ENCODE assay signal across 21 cellular contexts in genomic region chr9:97617939-97618416, GRCh38. TPM values are rescaled to one million over a fixed set of nuclear protein-coding genes. Genes with fewer than 3 reads are reported as not detected.
A peak's percentile ranks its signal among the peaks of the same experiment; 100 is the strongest.
DNase-seq lines count a peak whose midpoint lies in the region; ATAC-seq and TF ChIP-seq lines count a peak whose summit lies in the region.
"Had no signal": no experiment of that assay in that cellular context is flagged by ENCODE, and none has a peak within 500 bp of the region (broad histone marks: within the 10 kb centered on the region; RNA-seq: fewer than 3 reads in every experiment).

No MANE protein-coding gene starts in this region.

- no peaks in the 10 kb centered on the region for H3K79me2 ChIP-seq in SK-N-SH (ENCODE audit: insufficient read depth)
- H3K79me2 ChIP-seq: hepatocyte, parathyroid adenoma had no signal

- no peak for TF ChIP-seq RAD21 in SK-N-SH (IDR thresholded peaks at IDR 0.05; ENCODE audit: low read length)

- CTCF ChIA-PET in SK-N-SH (lab: Yijun Ruan, JAX) = interaction anchor here (1.2 to 28.6 kb wide), 5 partner anchors 15 to 156 kb away, joined by 3 to 677 read pairs (median 5); partner anchors contain the start of genes NCBP1 and TSTD2

- H3K4me2 ChIP-seq in SK-N-SH = no peak overlapping the region
- H3K4me2 ChIP-seq: hepatocyte, smooth muscle cell had no signal

- H3K9me3 Mint-ChIP-seq in activated T-helper 17 cell treated with anti-CD3 and anti-CD28 coated beads, Interleukin-2, amount 50 U/mL, for 72 hours = no peaks in the 10 kb centered on the region
- H3K9me3 Mint-ChIP-seq in chondrocyte (ENCODE audit: low read depth) = no peaks in the 10 kb centered on the region
- H3K9me3 Mint-ChIP-seq: activated CD4-positive, alpha-beta memory T cell treated with anti-CD3 and anti-CD28 coated beads, Interleukin-2, amount 10 ng/mL, durations not matched to agents 7 days and 5 days had no signal

- H3K27ac ChIP-seq in SK-N-SH (ENCODE audit: low read depth in 2 of 2, low read length in 1 of 2) = no peak overlapping the region
- H3K27ac ChIP-seq: hepatocyte, HL-60, parathyroid adenoma had no signal

- H3K4me3 ChIP-seq in SK-N-SH (ENCODE audit: low read depth in 2 of 2, low read length in 1 of 2) = no peak overlapping the region
- H3K4me3 ChIP-seq: hepatocyte, smooth muscle cell had no signal

- H3K4me1 Mint-ChIP-seq in activated T-helper 17 cell treated with anti-CD3 and anti-CD28 coated beads, Interleukin-2, amount 50 U/mL, for 72 hours = peaks cover 19% of the 10 kb centered on the region
- peaks cover 2% of the 10 kb centered on the region for H3K4me1 Mint-ChIP-seq in chondrocyte (ENCODE audit: low read depth)

- peaks cover 9% of the 10 kb centered on the region; the same call in 1 of the 2 replicates for H4K20me1 ChIP-seq in SK-N-SH (ENCODE audit: insufficient read depth)

- H3K36me3 ChIP-seq in SK-N-SH (replicated peaks in 1 of 2; ENCODE audit: control insufficient read depth in 1 of 2, insufficient read depth in 2 of 2, low read length in 1 of 2) = peaks cover 17 to 43% of the 10 kb centered on the region in 2 experiments

- TF ChIP-seq EP300 in SK-N-SH (IDR thresholded peaks at IDR 0.05; ENCODE audit: borderline replicate concordance in 1 of 2, low read depth in 1 of 2, low read length in 1 of 2) = no peak

- H3K27me3 ChIP-seq in SK-N-SH (ENCODE audit: insufficient read depth) = no peaks in the 10 kb centered on the region
- H3K27me3 ChIP-seq: hepatocyte had no signal

- no peak for TF ChIP-seq CTCF in GM10266 (IDR thresholded peaks at IDR 0.05; ENCODE audit: control insufficient read depth, insufficient read depth, low read depth, missing control alignments)
- TF ChIP-seq CTCF in SK-N-SH (IDR thresholded peaks at IDR 0.05) = no peak
- TF ChIP-seq CTCF in chondrocyte (IDR thresholded peaks at IDR 0.05) = no peak

- no peak overlapping the region for H3K4me3 Mint-ChIP-seq in activated T-helper 17 cell treated with anti-CD3 and anti-CD28 coated beads, Interleukin-2, amount 50 U/mL, for 72 hours
- no peak overlapping the region for H3K4me3 Mint-ChIP-seq in chondrocyte (ENCODE audit: unreplicated experiment)
- H3K4me3 Mint-ChIP-seq: activated CD4-positive, alpha-beta memory T cell treated with anti-CD3 and anti-CD28 coated beads, Interleukin-2, amount 10 ng/mL, durations not matched to agents 7 days and 5 days; naive thymus-derived CD4-positive, alpha-beta T cell had no signal

- ATAC-seq in GM18867 (IDR thresholded peaks at IDR 0.05; ENCODE audit: unreplicated experiment) = peak; percentile 62
- ATAC-seq in HG03159 (IDR thresholded peaks at IDR 0.05; ENCODE audit: unreplicated experiment) = peak; percentile 66
- ATAC-seq in activated T-helper 17 cell treated with anti-CD3 and anti-CD28 coated beads, Interleukin-2, amount 50 U/mL, for 72 hours (replicated peaks) = peak; percentile 90
- ATAC-seq in GM19452 (IDR thresholded peaks at IDR 0.05; ENCODE audit: unreplicated experiment) = no peak
- ATAC-seq: naive thymus-derived CD4-positive, alpha-beta T cell had no signal

- no peaks in the 10 kb centered on the region for H3K27me3 Mint-ChIP-seq in activated T-helper 17 cell treated with anti-CD3 and anti-CD28 coated beads, Interleukin-2, amount 50 U/mL, for 72 hours
- H3K27me3 Mint-ChIP-seq in chondrocyte (ENCODE audit: low read depth) = no peaks in the 10 kb centered on the region
- H3K27me3 Mint-ChIP-seq: activated CD4-positive, alpha-beta memory T cell treated with anti-CD3 and anti-CD28 coated beads, Interleukin-2, amount 10 ng/mL, durations not matched to agents 7 days and 5 days; naive thymus-derived CD4-positive, alpha-beta T cell had no signal

- peaks cover 50% of the 10 kb centered on the region for H3K36me3 Mint-ChIP-seq in activated T-helper 17 cell treated with anti-CD3 and anti-CD28 coated beads, Interleukin-2, amount 50 U/mL, for 72 hours (ENCODE audit: low read depth)
- peaks cover 9% of the 10 kb centered on the region for H3K36me3 Mint-ChIP-seq in chondrocyte (ENCODE audit: low read depth)

- no peaks in the 10 kb centered on the region for H3K9me3 ChIP-seq in SK-N-SH

- H2AFZ ChIP-seq in SK-N-SH (ENCODE audit: low read depth) = no peak overlapping the region
- H2AFZ ChIP-seq: hepatocyte, parathyroid adenoma had no signal

- H3F3A ChIP-seq in SK-N-SH (replicated peaks; ENCODE audit: insufficient read depth) = no peaks in the 10 kb centered on the region

- peak overlapping the region; percentile 58 for H3K27ac Mint-ChIP-seq in activated T-helper 17 cell treated with anti-CD3 and anti-CD28 coated beads, Interleukin-2, amount 50 U/mL, for 72 hours
- no peak overlapping the region for H3K27ac Mint-ChIP-seq in chondrocyte (ENCODE audit: unreplicated experiment)
- H3K27ac Mint-ChIP-seq: activated CD4-positive, alpha-beta memory T cell treated with anti-CD3 and anti-CD28 coated beads, Interleukin-2, amount 10 ng/mL, durations not matched to agents 7 days and 5 days had no signal

- no peaks in the 10 kb centered on the region for H3K4me1 ChIP-seq in SK-N-SH (ENCODE audit: control insufficient read depth in 1 of 2, insufficient read depth in 2 of 2, low read depth in 1 of 2, low read length in 1 of 2)
- H3K4me1 ChIP-seq: parathyroid adenoma had no signal

- H3K9me2 ChIP-seq in SK-N-SH = no peaks in the 10 kb centered on the region

- DNase-seq in GM10266 (ENCODE audit: extremely low spot score) (peak; percentile 18), OCI-M2 (lab: John Stamatoyannopoulos, UW; ENCODE audit: unreplicated experiment) (no peak), SK-N-SH (no peak), chondrocyte (ENCODE audit: low spot score) (no peak)
- DNase-seq: activated CD4-positive, alpha-beta memory T cell treated with anti-CD3 and anti-CD28 coated beads, Interleukin-2, amount 10 ng/mL, durations not matched to agents 7 days and 5 days; Calu3; islet precursor cell; KBM-7; naive thymus-derived CD4-positive, alpha-beta T cell; NCI-H2171 treated with DMSO at 0.1 percent for 48 hours; NCI-H82; SW 1271; trophoblast cell had no signal

- 91% methylated on average over 1 of the region's 1 CpG for WGBS in SK-N-SH (ENCODE audit: low lambda C conversion rate)

- H3K9ac ChIP-seq in SK-N-SH = no peak overlapping the region
- H3K9ac ChIP-seq: parathyroid adenoma had no signal

- POLR2A ChIA-PET in SK-N-SH (lab: Yijun Ruan, JAX) = no interaction called here

TF ChIP-seq in SK-N-SH, 30 proteins besides CTCF, POLR2A, EP300 and RAD21:
- TF ChIP-seq POLR2AphosphoS5 (IDR thresholded peaks at IDR 0.05; ENCODE audit: low read depth, low read length) (no peak), MXI1 (IDR thresholded peaks at IDR 0.05; ENCODE audit: low read depth, low read length) (no peak), NRF1 (IDR thresholded peaks at IDR 0.05; ENCODE audit: low read depth, low read length) (no peak), TAF1 (IDR thresholded peaks at IDR 0.05; ENCODE audit: borderline replicate concordance, low read depth, low read length) (no peak)
- TF ChIP-seq, protein P1, sequence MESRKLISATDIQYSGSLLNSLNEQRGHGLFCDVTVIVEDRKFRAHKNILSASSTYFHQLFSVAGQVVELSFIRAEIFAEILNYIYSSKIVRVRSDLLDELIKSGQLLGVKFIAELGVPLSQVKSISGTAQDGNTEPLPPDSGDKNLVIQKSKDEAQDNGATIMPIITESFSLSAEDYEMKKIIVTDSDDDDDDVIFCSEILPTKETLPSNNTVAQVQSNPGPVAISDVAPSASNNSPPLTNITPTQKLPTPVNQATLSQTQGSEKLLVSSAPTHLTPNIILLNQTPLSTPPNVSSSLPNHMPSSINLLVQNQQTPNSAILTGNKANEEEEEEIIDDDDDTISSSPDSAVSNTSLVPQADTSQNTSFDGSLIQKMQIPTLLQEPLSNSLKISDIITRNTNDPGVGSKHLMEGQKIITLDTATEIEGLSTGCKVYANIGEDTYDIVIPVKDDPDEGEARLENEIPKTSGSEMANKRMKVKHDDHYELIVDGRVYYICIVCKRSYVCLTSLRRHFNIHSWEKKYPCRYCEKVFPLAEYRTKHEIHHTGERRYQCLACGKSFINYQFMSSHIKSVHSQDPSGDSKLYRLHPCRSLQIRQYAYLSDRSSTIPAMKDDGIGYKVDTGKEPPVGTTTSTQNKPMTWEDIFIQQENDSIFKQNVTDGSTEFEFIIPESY (IDR thresholded peaks at IDR 0.05; ENCODE audit: borderline replicate concordance, low read depth) = no peak
TF ChIP-seq in SK-N-SH: peak in this region for 0.

RNA-seq across cellular contexts. Expression of gene TSTD2, which starts 15.2 kb away (rescaled TPM):
- 10 to 100 TPM; 11.6 to 13.5 TPM for total RNA-seq in activated T-helper 17 cell treated with anti-CD3 and anti-CD28 coated beads, Interleukin-2, amount 50 U/mL, for 72 hours
- 11.5 and 18.6 TPM in 2 replicates for polyA plus RNA-seq in SK-N-SH (2012; rRNA removed)
- 8.4 and 9.6 TPM in 2 replicates for polyA plus RNA-seq in SK-N-SH (2012; cell fraction: cytosol; rRNA removed)
- 32.6 and 58.4 TPM in 2 replicates for polyA plus RNA-seq in SK-N-SH (2012; cell fraction: nucleus; rRNA removed)
- total RNA-seq in chondrocyte = 18.8 to 21.9 TPM (median 19.6 TPM) in 3 replicates

RNA-seq across cellular contexts. Expression of gene NCBP1, which starts 15.6 kb away (rescaled TPM):
- total RNA-seq in activated T-helper 17 cell treated with anti-CD3 and anti-CD28 coated beads, Interleukin-2, amount 50 U/mL, for 72 hours = 10 to 100 TPM; 33.5 to 47.7 TPM
- 11.3 and 15.6 TPM in 2 replicates for polyA plus RNA-seq in SK-N-SH (2012; rRNA removed)
- 14.7 and 15.2 TPM in 2 replicates for polyA plus RNA-seq in SK-N-SH (2012; cell fraction: cytosol; rRNA removed)
- 12.8 and 29.9 TPM in 2 replicates for polyA plus RNA-seq in SK-N-SH (2012; cell fraction: nucleus; rRNA removed)
- 32.3 to 41.6 TPM (median 32.7 TPM) in 3 replicates for total RNA-seq in chondrocyte
